8 cellular contexts compared by ENCODE assay signal in the genomic region with DNA sequence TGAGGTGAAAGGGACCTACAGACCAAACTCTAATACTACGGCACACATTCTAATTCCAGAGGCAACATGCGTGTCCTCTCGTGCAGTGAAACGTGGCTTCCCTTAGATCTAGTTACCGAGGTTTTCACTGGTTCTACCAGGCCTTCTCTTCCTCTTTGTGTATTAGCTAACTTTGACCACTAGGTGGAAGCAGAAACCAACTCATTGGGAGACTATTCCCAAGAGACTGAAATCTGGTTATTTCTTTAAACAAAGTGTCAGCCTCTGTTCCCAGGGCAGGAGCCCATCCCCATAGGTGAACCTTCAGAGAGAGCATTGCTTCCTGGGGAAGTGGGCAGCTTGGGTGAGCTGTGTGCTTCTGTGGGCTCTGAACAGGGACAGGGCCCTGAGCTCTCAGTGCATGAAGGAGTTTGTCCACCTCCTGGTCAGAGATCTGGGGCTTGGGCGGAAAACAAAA. TPM values are rescaled to one million over a fixed set of nuclear protein-coding genes. Genes with fewer than 3 reads are reported as not detected.
A peak's percentile ranks its signal among the peaks of the same experiment; 100 is the strongest.
DNase-seq lines count a peak whose midpoint lies in the region; ATAC-seq lines count a peak whose summit lies in the region.

No MANE protein-coding gene starts in this region.

- no peaks in the 10 kb centered on the region for H3K36me3 Mint-ChIP-seq in activated naive CD4-positive, alpha-beta T cell treated with anti-CD3 and anti-CD28 coated beads, Interleukin-2, amount 50 U/mL, for 72 hours
- H3K36me3 Mint-ChIP-seq in activated naive CD4-positive, alpha-beta T cell treated with anti-CD3 and anti-CD28 coated beads, Interleukin-2, amount 10 ng/mL, durations not matched to agents 7 days and 5 days, result no peaks in the 10 kb centered on the region

- intact Hi-C loops in left cardiac atrium (cut with DNase I), result loop anchor here (2.0 to 10.0 kb wide), 4 partner anchors 190 to 690 kb away; no protein-coding TSS in a partner anchor

- no peak overlapping the region for H3K27ac Mint-ChIP-seq in activated naive CD4-positive, alpha-beta T cell treated with anti-CD3 and anti-CD28 coated beads, Interleukin-2, amount 50 U/mL, for 72 hours
- no peak overlapping the region for H3K27ac Mint-ChIP-seq in activated naive CD4-positive, alpha-beta T cell treated with anti-CD3 and anti-CD28 coated beads, Interleukin-2, amount 10 ng/mL, durations not matched to agents 7 days and 5 days

- no peaks in the 10 kb centered on the region for H3K27me3 Mint-ChIP-seq in activated naive CD4-positive, alpha-beta T cell treated with anti-CD3 and anti-CD28 coated beads, Interleukin-2, amount 10 ng/mL, durations not matched to agents 7 days and 5 days

- no peaks in the 10 kb centered on the region for H3K4me1 Mint-ChIP-seq in activated naive CD4-positive, alpha-beta T cell treated with anti-CD3 and anti-CD28 coated beads, Interleukin-2, amount 10 ng/mL, durations not matched to agents 7 days and 5 days

- DNase-seq in activated naive CD4-positive, alpha-beta T cell treated with anti-CD3 and anti-CD28 coated beads, Interleukin-2, amount 50 U/mL, for 72 hours (ENCODE audit: low spot score in 2 of 2), result peak in 1 of 2 donors; percentile 19
- DNase-seq in activated naive CD4-positive, alpha-beta T cell treated with anti-CD3 and anti-CD28 coated beads, Interleukin-2, amount 10 ng/mL, durations not matched to agents 7 days and 5 days, result no peak
- DNase-seq in NCI-H526 (lab: John Stamatoyannopoulos, UW) (peak; percentile 77 to 86), amniotic epithelial cell (ENCODE audit: low read depth) (peak; percentile 61), left cardiac atrium (no peak), putamen (ENCODE audit: low spot score) (peak; percentile 73), T-helper 9 cell (no peak)

- peak; percentile 63 to 70 for ATAC-seq in activated naive CD4-positive, alpha-beta T cell treated with anti-CD3 and anti-CD28 coated beads, Interleukin-2, amount 50 U/mL, for 72 hours
- ATAC-seq in HG03103 (IDR thresholded peaks at IDR 0.05; ENCODE audit: low read depth, unreplicated experiment) (peak; percentile 63), left cardiac atrium (peak; percentile 51 to 77)

- H3K4me3 Mint-ChIP-seq in activated naive CD4-positive, alpha-beta T cell treated with anti-CD3 and anti-CD28 coated beads, Interleukin-2, amount 10 ng/mL, durations not matched to agents 7 days and 5 days, result no peak overlapping the region

- H3K9me3 Mint-ChIP-seq in activated naive CD4-positive, alpha-beta T cell treated with anti-CD3 and anti-CD28 coated beads, Interleukin-2, amount 50 U/mL, for 72 hours, result no peaks in the 10 kb centered on the region
- no peaks in the 10 kb centered on the region for H3K9me3 Mint-ChIP-seq in activated naive CD4-positive, alpha-beta T cell treated with anti-CD3 and anti-CD28 coated beads, Interleukin-2, amount 10 ng/mL, durations not matched to agents 7 days and 5 days

- CTCF ChIA-PET in activated naive CD4-positive, alpha-beta T cell treated with anti-CD3 and anti-CD28 coated beads, Interleukin-2, amount 10 ng/mL, durations not matched to agents 7 days and 5 days (lab: Charles Lee), result interaction anchor here (0.6 to 1.8 kb wide), 9 partner anchors 10 to 693 kb away, joined by 3 to 6 read pairs (median 4); no protein-coding TSS in a partner anchor

RNA-seq across cellular contexts. Expression of gene RCVRN, which starts 19.7 kb away (rescaled TPM):
- not detected for total RNA-seq in activated naive CD4-positive, alpha-beta T cell treated with anti-CD3 and anti-CD28 coated beads, Interleukin-2, amount 50 U/mL, for 72 hours
- total RNA-seq in left cardiac atrium, result under 1 TPM in 1 of 2 donors, not detected in 1; 0.47 TPM

Comparison
In these comparisons a context has a peak if more than half of its experiments do, and no peak if none do; other contexts are left out.
1. DNase-seq: peak in NCI-H526 (2 of 2), amniotic epithelial cell (single experiment) and putamen (single experiment); none in activated naive CD4-positive, alpha-beta T cell treated with anti-CD3 and anti-CD28 coated beads, Interleukin-2, amount 10 ng/mL, durations not matched to agents 7 days and 5 days (single experiment), left cardiac atrium (single experiment) and T-helper 9 cell (single experiment).
2. Peak in every context shown above with its lines, with median percentiles within 50 percentile points of each other: ATAC-seq.